1 cellular context compared by ENCODE assay signal in the genomic region with DNA sequence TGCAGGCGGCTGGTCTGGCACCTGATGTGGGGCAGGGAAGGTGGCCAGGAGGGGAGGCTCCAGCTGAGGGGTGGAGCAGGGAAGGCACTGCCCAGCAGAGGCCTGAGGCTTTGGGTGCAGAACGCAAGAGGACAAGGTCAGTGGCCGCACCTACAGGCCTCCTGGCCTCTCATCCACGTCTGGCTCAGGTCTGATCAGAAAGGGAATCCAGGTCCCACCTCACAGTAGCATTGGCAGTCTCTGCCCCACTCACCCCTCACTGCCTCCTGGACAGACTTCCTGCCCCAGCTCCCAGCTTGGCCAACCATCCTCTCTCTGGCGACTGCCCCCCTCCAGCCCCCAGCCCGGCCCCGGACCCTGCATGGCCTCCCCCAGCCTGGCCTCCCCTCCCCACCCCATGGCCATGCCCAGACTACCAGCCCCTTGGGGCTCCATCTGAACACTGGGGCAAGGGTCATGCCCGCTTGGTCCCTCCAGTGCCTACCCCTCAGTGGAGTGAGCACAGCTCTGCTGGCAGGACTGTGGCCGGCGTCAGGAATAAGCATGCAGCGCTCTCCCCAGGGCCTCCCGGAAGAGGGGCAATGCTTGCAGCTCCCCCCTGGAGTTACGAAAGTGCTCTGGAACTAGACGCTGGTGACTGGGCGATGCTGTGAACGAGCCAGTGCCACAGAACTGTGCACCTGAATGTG.
A peak's percentile ranks its signal among the peaks of the same experiment; 100 is the strongest.
TF ChIP-seq lines count a peak whose summit lies in the region.

No MANE protein-coding gene starts in this region.

TF ChIP-seq in HepG2, 621 proteins besides CTCF, POLR2A, EP300 and RAD21 (continued from another document and continues in another):
- TF ChIP-seq, protein P1, sequence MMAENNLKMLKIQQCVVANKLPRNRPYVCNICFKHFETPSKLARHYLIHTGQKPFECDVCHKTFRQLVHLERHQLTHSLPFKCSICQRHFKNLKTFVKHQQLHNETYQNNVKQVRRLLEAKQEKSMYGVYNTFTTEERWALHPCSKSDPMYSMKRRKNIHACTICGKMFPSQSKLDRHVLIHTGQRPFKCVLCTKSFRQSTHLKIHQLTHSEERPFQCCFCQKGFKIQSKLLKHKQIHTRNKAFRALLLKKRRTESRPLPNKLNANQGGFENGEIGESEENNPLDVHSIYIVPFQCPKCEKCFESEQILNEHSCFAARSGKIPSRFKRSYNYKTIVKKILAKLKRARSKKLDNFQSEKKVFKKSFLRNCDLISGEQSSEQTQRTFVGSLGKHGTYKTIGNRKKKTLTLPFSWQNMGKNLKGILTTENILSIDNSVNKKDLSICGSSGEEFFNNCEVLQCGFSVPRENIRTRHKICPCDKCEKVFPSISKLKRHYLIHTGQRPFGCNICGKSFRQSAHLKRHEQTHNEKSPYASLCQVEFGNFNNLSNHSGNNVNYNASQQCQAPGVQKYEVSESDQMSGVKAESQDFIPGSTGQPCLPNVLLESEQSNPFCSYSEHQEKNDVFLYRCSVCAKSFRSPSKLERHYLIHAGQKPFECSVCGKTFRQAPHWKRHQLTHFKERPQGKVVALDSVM (CRISPR knock-in tag; IDR thresholded peaks at IDR 0.05): peak; percentile 53; the same call in 1 of the 2 replicates
- TF ChIP-seq RARA (CRISPR knock-in tag; IDR thresholded peaks at IDR 0.05) (peak; percentile 12; the same call in 1 of the 2 replicates), ZSCAN21 (CRISPR knock-in tag; IDR thresholded peaks at IDR 0.05; ENCODE audit: borderline replicate concordance) (peak; percentile 50; the same call in 1 of the 2 replicates), RFX1 (IDR thresholded peaks at IDR 0.05) (no peak), MED1 (CRISPR knock-in tag; IDR thresholded peaks at IDR 0.05) (no peak; the same call in 1 of the 2 replicates), PHF20 (CRISPR knock-in tag; IDR thresholded peaks at IDR 0.05) (0 out of 2 replicates have a peak, but pooled peaks have one; percentile 42), ZNF17 (CRISPR knock-in tag; IDR thresholded peaks at IDR 0.05) (no peak), POLR2AphosphoS5 (IDR thresholded peaks at IDR 0.05; ENCODE audit: low read depth, low read length) (peak; percentile 44; the same call in 1 of the 2 replicates), POLR2AphosphoS2 (IDR thresholded peaks at IDR 0.05; ENCODE audit: low read depth, low read length) (no peak), TARDBP (CRISPR knock-in tag; IDR thresholded peaks at IDR 0.05) (0 out of 2 replicates have a peak, but pooled peaks have one; percentile 30), ZNF232 (CRISPR knock-in tag; IDR thresholded peaks at IDR 0.05; ENCODE audit: borderline replicate concordance) (no peak), ZSCAN20 (CRISPR knock-in tag; IDR thresholded peaks at IDR 0.05; ENCODE audit: borderline replicate concordance) (no peak), ZNF292 (CRISPR knock-in tag; IDR thresholded peaks at IDR 0.05; ENCODE audit: borderline replicate concordance, low read depth) (peak; percentile 68; the same call in 1 of the 2 replicates), ELF3 (CRISPR knock-in tag; IDR thresholded peaks at IDR 0.05) (peak; percentile 85), MIER3 (CRISPR knock-in tag; IDR thresholded peaks at IDR 0.05; ENCODE audit: borderline replicate concordance) (no peak), BCL6 (CRISPR knock-in tag; IDR thresholded peaks at IDR 0.05) (peak; percentile 60), HNRNPLL (IDR thresholded peaks at IDR 0.05; ENCODE audit: low read depth, low read length, poor library complexity, severe bottlenecking) (peak; percentile 17), PHF21A (CRISPR knock-in tag; IDR thresholded peaks at IDR 0.05) (0 out of 2 replicates have a peak, but pooled peaks have one; percentile 53), ARNTL (CRISPR knock-in tag; IDR thresholded peaks at IDR 0.05) (0 out of 2 replicates have a peak, but pooled peaks have one; percentile 13), ZSCAN12 (CRISPR knock-in tag; IDR thresholded peaks at IDR 0.05) (no peak), NCOA1 (CRISPR knock-in tag; IDR thresholded peaks at IDR 0.05) (no peak), SIN3A (IDR thresholded peaks at IDR 0.05; ENCODE audit: borderline replicate concordance, low read depth, low read length) (peak; percentile 58; the same call in 1 of the 2 replicates), ZFY (CRISPR knock-in tag; IDR thresholded peaks at IDR 0.05) (peak; percentile 66; the same call in 1 of the 2 replicates), SALL1 (CRISPR knock-in tag; IDR thresholded peaks at IDR 0.05) (peak; percentile 70), GABPB1 (CRISPR knock-in tag; IDR thresholded peaks at IDR 0.05) (peak; percentile 56; the same call in 1 of the 2 replicates), GATAD1 (CRISPR knock-in tag; IDR thresholded peaks at IDR 0.05) (0 out of 2 replicates have a peak, but pooled peaks have one; percentile 26), KAT8 (CRISPR knock-in tag; IDR thresholded peaks at IDR 0.05) (peak; percentile 65; the same call in 1 of the 2 replicates), JUNB (CRISPR knock-in tag; IDR thresholded peaks at IDR 0.05; ENCODE audit: borderline replicate concordance) (no peak)
- TF ChIP-seq, protein P2, sequence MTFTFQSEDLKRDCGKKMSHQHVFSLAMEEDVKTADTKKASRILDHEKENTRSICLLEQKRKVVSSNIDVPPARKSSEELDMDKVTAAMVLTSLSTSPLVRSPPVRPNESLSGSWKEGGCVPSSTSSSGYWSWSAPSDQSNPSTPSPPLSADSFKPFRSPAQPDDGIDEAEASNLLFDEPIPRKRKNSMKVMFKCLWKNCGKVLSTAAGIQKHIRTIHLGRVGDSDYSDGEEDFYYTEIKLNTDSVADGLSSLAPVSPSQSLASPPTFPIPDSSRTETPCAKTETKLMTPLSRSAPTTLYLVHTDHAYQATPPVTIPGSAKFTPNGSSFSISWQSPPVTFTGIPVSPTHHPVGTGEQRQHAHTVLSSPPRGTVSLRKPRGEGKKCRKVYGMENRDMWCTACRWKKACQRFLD (CRISPR knock-in tag; IDR thresholded peaks at IDR 0.05; ENCODE audit: borderline replicate concordance): no peak
- TF ChIP-seq, protein P3, sequence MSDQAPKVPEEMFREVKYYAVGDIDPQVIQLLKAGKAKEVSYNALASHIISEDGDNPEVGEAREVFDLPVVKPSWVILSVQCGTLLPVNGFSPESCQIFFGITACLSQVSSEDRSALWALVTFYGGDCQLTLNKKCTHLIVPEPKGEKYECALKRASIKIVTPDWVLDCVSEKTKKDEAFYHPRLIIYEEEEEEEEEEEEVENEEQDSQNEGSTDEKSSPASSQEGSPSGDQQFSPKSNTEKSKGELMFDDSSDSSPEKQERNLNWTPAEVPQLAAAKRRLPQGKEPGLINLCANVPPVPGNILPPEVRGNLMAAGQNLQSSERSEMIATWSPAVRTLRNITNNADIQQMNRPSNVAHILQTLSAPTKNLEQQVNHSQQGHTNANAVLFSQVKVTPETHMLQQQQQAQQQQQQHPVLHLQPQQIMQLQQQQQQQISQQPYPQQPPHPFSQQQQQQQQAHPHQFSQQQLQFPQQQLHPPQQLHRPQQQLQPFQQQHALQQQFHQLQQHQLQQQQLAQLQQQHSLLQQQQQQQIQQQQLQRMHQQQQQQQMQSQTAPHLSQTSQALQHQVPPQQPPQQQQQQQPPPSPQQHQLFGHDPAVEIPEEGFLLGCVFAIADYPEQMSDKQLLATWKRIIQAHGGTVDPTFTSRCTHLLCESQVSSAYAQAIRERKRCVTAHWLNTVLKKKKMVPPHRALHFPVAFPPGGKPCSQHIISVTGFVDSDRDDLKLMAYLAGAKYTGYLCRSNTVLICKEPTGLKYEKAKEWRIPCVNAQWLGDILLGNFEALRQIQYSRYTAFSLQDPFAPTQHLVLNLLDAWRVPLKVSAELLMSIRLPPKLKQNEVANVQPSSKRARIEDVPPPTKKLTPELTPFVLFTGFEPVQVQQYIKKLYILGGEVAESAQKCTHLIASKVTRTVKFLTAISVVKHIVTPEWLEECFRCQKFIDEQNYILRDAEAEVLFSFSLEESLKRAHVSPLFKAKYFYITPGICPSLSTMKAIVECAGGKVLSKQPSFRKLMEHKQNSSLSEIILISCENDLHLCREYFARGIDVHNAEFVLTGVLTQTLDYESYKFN (CRISPR knock-in tag; conservative IDR thresholded peaks at IDR 0.05): peak; percentile 51
- TF ChIP-seq, protein P4, sequence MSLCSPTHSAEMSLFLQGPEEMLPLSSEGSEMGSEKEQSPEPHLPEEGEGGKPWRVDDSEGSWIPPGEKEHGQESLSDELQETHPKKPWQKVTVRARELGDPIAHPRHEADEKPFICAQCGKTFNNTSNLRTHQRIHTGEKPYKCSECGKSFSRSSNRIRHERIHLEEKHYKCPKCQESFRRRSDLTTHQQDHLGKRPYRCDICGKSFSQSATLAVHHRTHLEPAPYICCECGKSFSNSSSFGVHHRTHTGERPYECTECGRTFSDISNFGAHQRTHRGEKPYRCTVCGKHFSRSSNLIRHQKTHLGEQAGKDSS (CRISPR knock-in tag; IDR thresholded peaks at IDR 0.05; ENCODE audit: borderline replicate concordance, low read depth): peak; percentile 83
- TF ChIP-seq, protein P5, sequence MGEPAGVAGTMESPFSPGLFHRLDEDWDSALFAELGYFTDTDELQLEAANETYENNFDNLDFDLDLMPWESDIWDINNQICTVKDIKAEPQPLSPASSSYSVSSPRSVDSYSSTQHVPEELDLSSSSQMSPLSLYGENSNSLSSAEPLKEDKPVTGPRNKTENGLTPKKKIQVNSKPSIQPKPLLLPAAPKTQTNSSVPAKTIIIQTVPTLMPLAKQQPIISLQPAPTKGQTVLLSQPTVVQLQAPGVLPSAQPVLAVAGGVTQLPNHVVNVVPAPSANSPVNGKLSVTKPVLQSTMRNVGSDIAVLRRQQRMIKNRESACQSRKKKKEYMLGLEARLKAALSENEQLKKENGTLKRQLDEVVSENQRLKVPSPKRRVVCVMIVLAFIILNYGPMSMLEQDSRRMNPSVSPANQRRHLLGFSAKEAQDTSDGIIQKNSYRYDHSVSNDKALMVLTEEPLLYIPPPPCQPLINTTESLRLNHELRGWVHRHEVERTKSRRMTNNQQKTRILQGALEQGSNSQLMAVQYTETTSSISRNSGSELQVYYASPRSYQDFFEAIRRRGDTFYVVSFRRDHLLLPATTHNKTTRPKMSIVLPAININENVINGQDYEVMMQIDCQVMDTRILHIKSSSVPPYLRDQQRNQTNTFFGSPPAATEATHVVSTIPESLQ (CRISPR knock-in tag; conservative IDR thresholded peaks at IDR 0.05): no peak
- TF ChIP-seq, protein P6, sequence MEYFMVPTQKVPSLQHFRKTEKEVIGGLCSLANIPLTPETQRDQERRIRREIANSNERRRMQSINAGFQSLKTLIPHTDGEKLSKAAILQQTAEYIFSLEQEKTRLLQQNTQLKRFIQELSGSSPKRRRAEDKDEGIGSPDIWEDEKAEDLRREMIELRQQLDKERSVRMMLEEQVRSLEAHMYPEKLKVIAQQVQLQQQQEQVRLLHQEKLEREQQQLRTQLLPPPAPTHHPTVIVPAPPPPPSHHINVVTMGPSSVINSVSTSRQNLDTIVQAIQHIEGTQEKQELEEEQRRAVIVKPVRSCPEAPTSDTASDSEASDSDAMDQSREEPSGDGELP (IDR thresholded peaks at IDR 0.05; ENCODE audit: borderline replicate concordance, low read depth): peak; percentile 49; the same call in 1 of the 2 replicates
- TF ChIP-seq, protein P7, sequence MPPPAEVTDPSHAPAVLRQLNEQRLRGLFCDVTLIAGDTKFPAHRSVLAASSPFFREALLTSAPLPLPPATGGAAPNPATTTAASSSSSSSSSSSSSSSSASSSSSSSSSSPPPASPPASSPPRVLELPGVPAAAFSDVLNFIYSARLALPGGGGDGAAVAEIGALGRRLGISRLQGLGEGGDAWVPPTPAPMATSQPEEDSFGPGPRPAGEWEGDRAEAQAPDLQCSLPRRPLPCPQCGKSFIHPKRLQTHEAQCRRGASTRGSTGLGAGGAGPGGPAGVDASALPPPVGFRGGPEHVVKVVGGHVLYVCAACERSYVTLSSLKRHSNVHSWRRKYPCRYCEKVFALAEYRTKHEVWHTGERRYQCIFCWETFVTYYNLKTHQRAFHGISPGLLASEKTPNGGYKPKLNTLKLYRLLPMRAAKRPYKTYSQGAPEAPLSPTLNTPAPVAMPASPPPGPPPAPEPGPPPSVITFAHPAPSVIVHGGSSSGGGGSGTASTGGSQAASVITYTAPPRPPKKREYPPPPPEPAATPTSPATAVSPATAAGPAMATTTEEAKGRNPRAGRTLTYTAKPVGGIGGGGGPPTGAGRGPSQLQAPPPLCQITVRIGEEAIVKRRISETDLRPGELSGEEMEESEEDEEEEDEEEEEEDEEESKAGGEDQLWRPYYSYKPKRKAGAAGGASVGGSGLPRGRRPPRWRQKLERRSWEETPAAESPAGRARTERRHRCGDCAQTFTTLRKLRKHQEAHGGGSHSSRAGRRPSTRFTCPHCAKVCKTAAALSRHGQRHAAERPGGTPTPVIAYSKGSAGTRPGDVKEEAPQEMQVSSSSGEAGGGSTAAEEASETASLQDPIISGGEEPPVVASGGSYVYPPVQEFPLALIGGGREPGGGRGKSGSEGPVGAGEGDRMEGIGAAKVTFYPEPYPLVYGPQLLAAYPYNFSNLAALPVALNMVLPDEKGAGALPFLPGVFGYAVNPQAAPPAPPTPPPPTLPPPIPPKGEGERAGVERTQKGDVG (CRISPR knock-in tag; IDR thresholded peaks at IDR 0.05; ENCODE audit: borderline replicate concordance): peak; percentile 10; the same call in 1 of the 2 replicates
- TF ChIP-seq, protein P8, sequence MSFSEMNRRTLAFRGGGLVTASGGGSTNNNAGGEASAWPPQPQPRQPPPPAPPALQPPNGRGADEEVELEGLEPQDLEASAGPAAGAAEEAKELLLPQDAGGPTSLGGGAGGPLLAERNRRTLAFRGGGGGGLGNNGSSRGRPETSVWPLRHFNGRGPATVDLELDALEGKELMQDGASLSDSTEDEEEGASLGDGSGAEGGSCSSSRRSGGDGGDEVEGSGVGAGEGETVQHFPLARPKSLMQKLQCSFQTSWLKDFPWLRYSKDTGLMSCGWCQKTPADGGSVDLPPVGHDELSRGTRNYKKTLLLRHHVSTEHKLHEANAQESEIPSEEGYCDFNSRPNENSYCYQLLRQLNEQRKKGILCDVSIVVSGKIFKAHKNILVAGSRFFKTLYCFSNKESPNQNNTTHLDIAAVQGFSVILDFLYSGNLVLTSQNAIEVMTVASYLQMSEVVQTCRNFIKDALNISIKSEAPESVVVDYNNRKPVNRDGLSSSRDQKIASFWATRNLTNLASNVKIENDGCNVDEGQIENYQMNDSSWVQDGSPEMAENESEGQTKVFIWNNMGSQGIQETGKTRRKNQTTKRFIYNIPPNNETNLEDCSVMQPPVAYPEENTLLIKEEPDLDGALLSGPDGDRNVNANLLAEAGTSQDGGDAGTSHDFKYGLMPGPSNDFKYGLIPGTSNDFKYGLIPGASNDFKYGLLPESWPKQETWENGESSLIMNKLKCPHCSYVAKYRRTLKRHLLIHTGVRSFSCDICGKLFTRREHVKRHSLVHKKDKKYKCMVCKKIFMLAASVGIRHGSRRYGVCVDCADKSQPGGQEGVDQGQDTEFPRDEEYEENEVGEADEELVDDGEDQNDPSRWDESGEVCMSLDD (CRISPR knock-in tag; IDR thresholded peaks at IDR 0.05; ENCODE audit: borderline replicate concordance): 0 out of 2 replicates have a peak, but pooled peaks have one; percentile 39
- TF ChIP-seq, protein P9, sequence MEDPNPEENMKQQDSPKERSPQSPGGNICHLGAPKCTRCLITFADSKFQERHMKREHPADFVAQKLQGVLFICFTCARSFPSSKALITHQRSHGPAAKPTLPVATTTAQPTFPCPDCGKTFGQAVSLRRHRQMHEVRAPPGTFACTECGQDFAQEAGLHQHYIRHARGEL (CRISPR knock-in tag; IDR thresholded peaks at IDR 0.05): 0 out of 2 replicates have a peak, but pooled peaks have one; percentile 16
